27 cellular contexts compared by ENCODE assay signal in genomic region chr13:91115776-91116175, GRCh38.
"Had no signal": no experiment of that assay in that cellular context is flagged by ENCODE, and none has a peak within 500 bp of the region (broad histone marks: within the 10 kb centered on the region; RNA-seq: fewer than 3 reads in every experiment).

No MANE protein-coding gene starts in this region.

- H3K27ac Mint-ChIP-seq: memory B cell; nephron progenitor cell; stimulated activated effector memory CD8-positive, alpha-beta T cell treated with anti-CD3 and anti-CD28 coated beads, Interleukin-12 subunit alpha, Interleukin-12 subunit beta, amount 100 ng/mL, for 72 hours had no signal

- H3K4me1 Mint-ChIP-seq: memory B cell; naive B cell; stimulated activated effector memory CD8-positive, alpha-beta T cell treated with anti-CD3 and anti-CD28 coated beads, Interleukin-12 subunit alpha, Interleukin-12 subunit beta, amount 100 ng/mL, for 72 hours had no signal

- H3K4me1 ChIP-seq: esophagus squamous epithelium, psoas muscle, sigmoid colon, stomach, vagina had no signal

- H3K27me3 Mint-ChIP-seq: memory B cell had no signal

- ATAC-seq: left lobe of liver; mucosa of descending colon; psoas muscle; right cardiac atrium; stimulated activated effector memory CD8-positive, alpha-beta T cell treated with anti-CD3 and anti-CD28 coated beads, Interleukin-12 subunit alpha, Interleukin-12 subunit beta, amount 100 ng/mL, for 72 hours had no signal

- H3K4me3 ChIP-seq: coronary artery, esophagus squamous epithelium, lung, mucosa of descending colon, psoas muscle, sigmoid colon, stomach, thyroid gland, vagina had no signal

- H3K4me3 Mint-ChIP-seq: memory B cell; naive B cell; nephron progenitor cell; stimulated activated effector memory CD8-positive, alpha-beta T cell treated with anti-CD3 and anti-CD28 coated beads, Interleukin-12 subunit alpha, Interleukin-12 subunit beta, amount 100 ng/mL, for 72 hours had no signal

- H3K27me3 ChIP-seq: esophagus squamous epithelium, sigmoid colon, stomach, thyroid gland, vagina had no signal

- H3K27ac ChIP-seq: coronary artery, esophagus squamous epithelium, psoas muscle, sigmoid colon, stomach, thyroid gland, vagina had no signal

- H3K9me3 ChIP-seq: esophagus squamous epithelium, mucosa of descending colon, psoas muscle, sigmoid colon, stomach, thyroid gland, vagina had no signal

- DNase-seq: dermis blood vessel endothelial cell; effector memory CD4-positive, alpha-beta T cell; erythroblast; esophagus squamous epithelium; foreskin melanocyte; glutamatergic neuron; kidney; mucosa of descending colon; naive B cell; nephron progenitor cell; nucleus accumbens; posterior cingulate gyrus; psoas muscle; right cardiac atrium; sigmoid colon; stimulated activated CD4-positive, alpha-beta T cell treated with anti-CD3 and anti-CD28 coated beads, Interleukin-2, amount 100 ng/mL, for 24 hours; stimulated activated CD4-positive, alpha-beta T cell treated with anti-CD3 and anti-CD28 coated beads, Interleukin-4, amount 100 ng/mL, for 24 hours; stimulated activated naive CD4-positive, alpha-beta T cell treated with Interleukin-2 at 50 U/mL for 16 hours; stomach; thyroid gland; trophoblast cell had no signal

- H3K36me3 ChIP-seq: esophagus squamous epithelium, sigmoid colon, stomach, thyroid gland, vagina had no signal

- H3K36me3 Mint-ChIP-seq: memory B cell; naive B cell; stimulated activated effector memory CD8-positive, alpha-beta T cell treated with anti-CD3 and anti-CD28 coated beads, Interleukin-12 subunit alpha, Interleukin-12 subunit beta, amount 100 ng/mL, for 72 hours had no signal
